Comparison of ENCODE assay signal across 15 cellular contexts in the genomic region with DNA sequence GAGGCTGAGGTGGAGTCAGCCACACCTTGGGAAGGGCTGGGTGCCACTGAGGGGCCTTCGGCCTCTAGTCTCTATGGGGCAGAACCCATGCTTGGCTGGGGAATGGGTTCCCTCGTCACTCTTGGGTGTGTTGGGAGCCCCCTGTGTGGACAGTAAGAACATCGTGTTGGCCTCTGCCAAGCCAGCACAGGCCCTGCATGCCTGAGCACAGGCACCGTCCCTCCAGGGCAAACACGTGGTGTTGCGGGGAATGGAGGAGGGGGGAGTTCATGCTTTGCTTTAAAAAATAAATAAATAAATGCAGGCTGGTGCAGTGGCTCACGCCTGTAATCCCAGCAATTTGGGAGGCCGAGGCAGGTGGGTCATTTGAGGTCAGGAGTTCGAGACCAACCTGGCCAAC.
"Had no signal": no experiment of that assay in that cellular context is flagged by ENCODE, and none has a peak within 500 bp of the region (broad histone marks: within the 10 kb centered on the region; RNA-seq: fewer than 3 reads in every experiment).

No MANE protein-coding gene starts in this region.

- FAIRE-seq: endothelial cell of umbilical vein, kidney had no signal

- H3K9me3 ChIP-seq: gastrocnemius medialis, ovary, testis had no signal

- H3K27me3 ChIP-seq: cardiac muscle cell, gastrocnemius medialis, ovary, testis had no signal

- H3K27ac ChIP-seq: cardiac muscle cell, gastrocnemius medialis, ovary, testis, VCaP had no signal

- H3K36me3 ChIP-seq: cardiac muscle cell, ovary had no signal

- H3K4me3 ChIP-seq: cardiac muscle cell, gastrocnemius medialis, ovary, testis had no signal

- DNase-seq: activated CD4-positive, alpha-beta T cell treated with anti-CD3 and anti-CD28 coated beads for 4 hours; activated gamma-delta T cell treated with Interleukin-2 at 50 U/mL for 16 hours; activated T-cell treated with anti-CD3 and anti-CD28 coated beads, Interleukin-2, amount 50 U/mL, for 72 hours; aorta; gastrocnemius medialis; kidney; nephron progenitor cell; ovary; stimulated activated CD4-positive, alpha-beta T cell treated with anti-CD3 and anti-CD28 coated beads, Interleukin-2, amount 100 ng/mL, for 48 hours; T-cell; T1000; testis had no signal
